In the genomic region with DNA sequence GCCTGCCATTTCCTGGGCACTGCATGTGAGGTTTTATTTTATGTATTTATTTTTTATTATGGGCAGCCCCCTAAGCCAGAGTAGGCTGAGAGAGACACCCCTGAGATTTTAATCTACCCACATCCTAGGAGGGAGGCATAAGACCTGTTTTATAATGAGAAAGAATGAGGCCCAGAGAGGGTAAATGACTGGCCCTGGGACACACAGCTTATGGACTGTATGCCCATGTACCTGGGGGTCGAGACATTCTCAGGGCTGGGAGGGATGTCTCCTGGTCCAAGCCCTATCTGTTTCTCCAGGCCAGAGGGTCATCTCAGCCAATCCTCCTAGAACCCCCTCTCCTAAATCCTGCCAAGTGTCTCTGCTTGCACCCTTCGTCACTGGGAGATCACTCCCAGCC, we compare ENCODE assay signal across 22 cellular contexts. TPM values are rescaled to one million over a fixed set of nuclear protein-coding genes. Genes with fewer than 3 reads are reported as not detected.
DNase-seq lines count a peak whose midpoint lies in the region; ATAC-seq, FAIRE-seq and TF ChIP-seq lines count a peak whose summit lies in the region.
"Had no signal": no experiment of that assay in that cellular context is flagged by ENCODE, and none has a peak within 500 bp of the region (broad histone marks: within the 10 kb centered on the region; RNA-seq: fewer than 3 reads in every experiment).

No MANE protein-coding gene starts in this region.

- peak overlapping the region; percentile 53 for H4K91ac ChIP-seq in trophoblast cell (ENCODE audit: low read depth, low read length)

- H4K12ac ChIP-seq in trophoblast cell (ENCODE audit: low read depth, low read length): no peak overlapping the region

- no peak overlapping the region for H2BK12ac ChIP-seq in trophoblast cell (ENCODE audit: low read length)

- peaks cover 0 to 5% of the 10 kb centered on the region in 2 experiments; a peak in 2 of 5 replicates for H3K36me3 ChIP-seq in HepG2 (replicated peaks in 1 of 2; ENCODE audit: control insufficient read depth in 1 of 2, insufficient read depth in 2 of 2, low read length in 2 of 2)
- H3K36me3 ChIP-seq in right lobe of liver: no peaks in the 10 kb centered on the region
- H3K36me3 ChIP-seq in esophagus (ENCODE audit: control insufficient read depth in 2 of 2, insufficient read depth in 2 of 2, low read length in 1 of 2): no peaks in the 10 kb centered on the region
- peaks cover 5 to 7% of the 10 kb centered on the region in 2 experiments for H3K36me3 ChIP-seq in trophoblast cell (ENCODE audit: control insufficient read depth in 1 of 2, insufficient read depth in 2 of 2, low read length in 2 of 2)

- H2BK5ac ChIP-seq in trophoblast cell (ENCODE audit: low read depth, low read length, poor library complexity): no peak overlapping the region

- CTCF ChIA-PET in HepG2 (lab: Yijun Ruan, JAX; ENCODE audit: low intra/inter-chr PET ratio, low total read pairs): no interaction called here

- H2BK120ac ChIP-seq in trophoblast cell (ENCODE audit: insufficient read depth, low read length, poor library complexity): no peak overlapping the region

- no peak for TF ChIP-seq CTCF in HepG2 (CRISPR knock-in tag; IDR thresholded peaks at IDR 0.05)
- TF ChIP-seq CTCF in right lobe of liver (IDR thresholded peaks at IDR 0.05): no peak

- no peak overlapping the region for H2AK5ac ChIP-seq in trophoblast cell (ENCODE audit: low read length)

- H3K4me3 ChIP-seq in HepG2 (replicated peaks in 1 of 3; ENCODE audit: insufficient read depth in 1 of 3, low read depth in 2 of 3, low read length in 3 of 3): no peak overlapping the region
- H3K4me3 ChIP-seq in right lobe of liver: no peak overlapping the region
- no peak overlapping the region for H3K4me3 ChIP-seq in esophagus (ENCODE audit: low read depth in 1 of 2, low read length in 2 of 2)
- H3K4me3 ChIP-seq in trophoblast cell (ENCODE audit: low read depth, low read length): no peak overlapping the region

- in situ Hi-C loops in HepG2 (cut with HindIII; ENCODE audit: extremely low pct_ligation_motif_present, low pct_unique_long_range_greater_than_20kb): no loop called here

- H3K27ac ChIP-seq in HepG2 (ENCODE audit: extremely low read length, insufficient read depth, low read length): no peak overlapping the region
- peak overlapping the region in 1 of 3 donors; percentile 77 for H3K27ac ChIP-seq in right lobe of liver
- H3K27ac ChIP-seq in esophagus (ENCODE audit: low read depth in 2 of 2, low read length in 1 of 2): peak overlapping the region; percentile 58 to 64
- H3K27ac ChIP-seq in trophoblast cell (ENCODE audit: low read depth, low read length): peak overlapping the region; percentile 73
- H3K27ac ChIP-seq: RWPE1 had no signal

- no peak overlapping the region for H2AFZ ChIP-seq in HepG2 (ENCODE audit: low read length)
- H2AFZ ChIP-seq in trophoblast cell (ENCODE audit: insufficient read depth, low read length, poor library complexity): no peak overlapping the region

- H3K4me2 ChIP-seq in HepG2 (ENCODE audit: low read depth, low read length): no peak overlapping the region
- no peak overlapping the region for H3K4me2 ChIP-seq in trophoblast cell (ENCODE audit: low read length)

- ATAC-seq in HepG2: no peak
- ATAC-seq in right lobe of liver: no peak
- ATAC-seq in GM21515 (IDR thresholded peaks at IDR 0.05; ENCODE audit: unreplicated experiment): no peak
- ATAC-seq in GM18520 (IDR thresholded peaks at IDR 0.05; ENCODE audit: unreplicated experiment): no peak
- ATAC-seq: activated T-cell treated with anti-CD3 and anti-CD28 coated beads, Interleukin-2, amount 50 U/mL, for 4 hours; stimulated activated memory B cell treated with anti-CD40 and anti-IgM and Interleukin-4, amounts not matched to agents 10 μg/mL and 1 μg/mL and 100 μg/mL, for 72 hours had no signal

- no peak overlapping the region for H4K8ac ChIP-seq in trophoblast cell (ENCODE audit: low read depth, low read length)

- H3K23ac ChIP-seq in trophoblast cell (ENCODE audit: low read length): no peak overlapping the region

- no TSS peak for BruUV-seq in HepG2 (replicated peaks; lab: Mats Ljungman, UMichigan)

- peaks cover 40% of the 10 kb centered on the region for H4K20me1 ChIP-seq in HepG2 (ENCODE audit: insufficient read depth, low read length)

- DNase-seq in HepG2 (ENCODE audit: low spot score) (no peak), right lobe of liver (no peak), trophoblast cell (no peak), NCI-H146 treated with DMSO at 0.1 percent for 48 hours (lab: John Stamatoyannopoulos, UW; ENCODE audit: unreplicated experiment) (no peak), occipital lobe (lab: John Stamatoyannopoulos, UW) (no peak)
- DNase-seq: activated CD4-positive, alpha-beta T cell treated with anti-CD3 and anti-CD28 coated beads, Interleukin-2, amount 10 ng/mL, durations not matched to agents 7 days and 5 days; activated T-cell treated with anti-CD3 and anti-CD28 coated beads, Interleukin-2, amount 50 U/mL, for 4 hours; dermis blood vessel endothelial cell; MM.1S; NCI-H2107; NCI-H774; retina; stimulated activated CD4-positive, alpha-beta T cell treated with anti-CD3 and anti-CD28 coated beads, Interleukin-4, amount 100 ng/mL, for 4 hours; T-helper 1 cell had no signal

- peaks cover 56% of the 10 kb centered on the region for H3K79me1 ChIP-seq in trophoblast cell (ENCODE audit: low read length)

- H3K27me3 ChIP-seq in HepG2 (ENCODE audit: control insufficient read depth in 1 of 2, insufficient read depth in 2 of 2, low read length in 2 of 2) (no peaks in the 10 kb centered on the region; a peak in 1 of 5 replicates), right lobe of liver (no peaks in the 10 kb centered on the region), esophagus (ENCODE audit: control insufficient read depth in 1 of 2, insufficient read depth in 2 of 2, low read length in 2 of 2) (no peaks in the 10 kb centered on the region), trophoblast cell (ENCODE audit: insufficient read depth, low read length) (no peaks in the 10 kb centered on the region)

- TF ChIP-seq POLR2A in HepG2 (IDR thresholded peaks at IDR 0.05; ENCODE audit: insufficient read depth in 1 of 2, low read depth in 2 of 2, low read length in 2 of 2) (no peak), right lobe of liver (IDR thresholded peaks at IDR 0.05) (no peak)

- WGBS in HepG2 (ENCODE audit: low lambda C conversion rate): 100% methylated on average over 2 of the region's 2 CpGs
- WGBS in right lobe of liver (ENCODE audit: insufficient coverage, low coverage, low lambda C conversion rate, missing lambda C conversion rate): 93% methylated on average over 2 of the region's 2 CpGs
- 81 to 94% methylated on average over 2 of the region's 2 CpGs for WGBS in esophagus, 2 donors
- WGBS in trophoblast cell (ENCODE audit: extremely low coverage, insufficient coverage, insufficient read length): no CpG with 5 or more reads among the region's 2 CpGs

- POLR2A ChIA-PET in HepG2 (lab: Yijun Ruan, JAX): no interaction called here

- no peak overlapping the region for H3K9ac ChIP-seq in HepG2 (ENCODE audit: insufficient read depth, low read depth, low read length)
- no peak overlapping the region for H3K9ac ChIP-seq in trophoblast cell (ENCODE audit: low read length)

- H3K14ac ChIP-seq in trophoblast cell (ENCODE audit: low read length): no peak overlapping the region

- H3K79me2 ChIP-seq in HepG2 (ENCODE audit: insufficient read depth, low read length) (peaks cover 83% of the 10 kb centered on the region), trophoblast cell (ENCODE audit: control insufficient read depth, insufficient read depth, low read length, poor library complexity) (peaks cover 69% of the 10 kb centered on the region)

- no peak overlapping the region for H3K18ac ChIP-seq in trophoblast cell (ENCODE audit: low read length)

- peak overlapping the region; percentile 80 for H3K4ac ChIP-seq in trophoblast cell (ENCODE audit: low read depth, low read length)

- H3K9me3 ChIP-seq in HepG2 (ENCODE audit: low read length): no peaks in the 10 kb centered on the region
- no peaks in the 10 kb centered on the region for H3K9me3 ChIP-seq in right lobe of liver
- no peaks in the 10 kb centered on the region for H3K9me3 ChIP-seq in esophagus (ENCODE audit: control insufficient read depth in 2 of 2, insufficient read depth in 1 of 2, low read depth in 1 of 2, low read length in 1 of 2)
- no peaks in the 10 kb centered on the region for H3K9me3 ChIP-seq in trophoblast cell (ENCODE audit: insufficient read depth, low read depth, low read length)

- no peak for FAIRE-seq in HepG2 (lab: Jason Lieb, UNC)
- FAIRE-seq: D721Med had no signal

- no peak for TF ChIP-seq RAD21 in HepG2 (CRISPR knock-in tag; IDR thresholded peaks at IDR 0.05)

- intact Hi-C loops in HepG2 (cut with micrococcal nuclease; ENCODE audit: unreplicated experiment): no loop called here
- intact Hi-C loops in right lobe of liver (cut with DNase I): no loop called here

- TF ChIP-seq EP300 in HepG2 (IDR thresholded peaks at IDR 0.05; ENCODE audit: low read depth in 2 of 2, low read length in 2 of 2) (no peak), HepG2 (CRISPR knock-in tag; IDR thresholded peaks at IDR 0.05; ENCODE audit: borderline replicate concordance) (no peak)

- H3K4me1 ChIP-seq in HepG2 (ENCODE audit: insufficient read depth, low read length) (peaks cover 90% of the 10 kb centered on the region), right lobe of liver (peaks cover 0 to 4% (median under 1%) of the 10 kb centered on the region in 4 donors), esophagus (ENCODE audit: control insufficient read depth in 2 of 2, insufficient read depth in 2 of 2, low read length in 1 of 2) (peaks cover 17 to 19% of the 10 kb centered on the region in 2 donors), trophoblast cell (ENCODE audit: control insufficient read depth in 1 of 2, insufficient read depth in 2 of 2, low read length in 2 of 2) (peaks cover 67 to 76% of the 10 kb centered on the region in 2 experiments)

RNA-seq across cellular contexts. Expression of a gene that starts 6.1 kb away (rescaled TPM):
- 15.9 and 25.3 TPM in 2 replicates for total RNA-seq in HepG2 (2016; rRNA removed; fragmentation: Illumina TruSeq; extraction: Trizol)
- total RNA-seq in HepG2 (2016; cell fraction: cytosol; rRNA removed; fragmentation: Illumina TruSeq; extraction: Trizol; ENCODE audit: low read depth): 6.6 and 10.2 TPM in 2 replicates
- 17.4 and 18.7 TPM in 2 replicates for total RNA-seq in HepG2 (2016; cell fraction: insoluble cytoplasmic fraction; rRNA removed; fragmentation: Illumina TruSeq; extraction: Trizol)
- 20.1 and 23.5 TPM in 2 replicates for total RNA-seq in HepG2 (2016; cell fraction: membrane; rRNA removed; fragmentation: Illumina TruSeq; extraction: Trizol)
- 31.2 and 42.9 TPM in 2 replicates for total RNA-seq in HepG2 (2016; cell fraction: nucleus; rRNA removed; fragmentation: Illumina TruSeq; extraction: Trizol)
- 42.0 and 51.9 TPM in 2 replicates for polyA plus RNA-seq in HepG2 (2011; rRNA removed)
- polyA plus RNA-seq in HepG2 (2011; cell fraction: cytosol; rRNA removed): 32.8 and 38.1 TPM in 2 replicates
- polyA plus RNA-seq in HepG2 (2011; cell fraction: nucleus; rRNA removed): 227 and 266 TPM in 2 replicates
- 48.7 and 95.9 TPM in 2 replicates for polyA plus RNA-seq in HepG2 (2012)
- 4.4 and 4.6 TPM in 2 replicates for polyA plus RNA-seq in HepG2 (2016; cell fraction: cytosol; fragmentation: Illumina TruSeq; extraction: Trizol; ENCODE audit: low read depth)
- 20.5 and 26.7 TPM in 2 replicates for polyA plus RNA-seq in HepG2 (2016; cell fraction: insoluble cytoplasmic fraction; fragmentation: Illumina TruSeq; extraction: Trizol; ENCODE audit: low read depth)
- 14.3 and 14.5 TPM in 2 replicates for polyA plus RNA-seq in HepG2 (2016; cell fraction: membrane; fragmentation: Illumina TruSeq; extraction: Trizol; ENCODE audit: low read depth)
- polyA plus RNA-seq in HepG2 (2016; cell fraction: nucleus; fragmentation: Illumina TruSeq; extraction: Trizol; ENCODE audit: insufficient read depth, low read depth): 87.9 and 89.2 TPM in 2 replicates
- 25.6 and 59.9 TPM in 2 replicates for polyA minus RNA-seq in HepG2 (2011; rRNA and poly(A)+ RNA removed; ENCODE audit: low replicate concordance)
- 30.9 and 54.1 TPM in 2 replicates for polyA minus RNA-seq in HepG2 (2011; cell fraction: cytosol; rRNA and poly(A)+ RNA removed)
- 61.7 and 71.7 TPM in 2 replicates for polyA minus RNA-seq in HepG2 (2011; cell fraction: nucleus; rRNA and poly(A)+ RNA removed)
- total RNA-seq in right lobe of liver: 10 to 100 TPM; 27.0 to 48.8 (median 29.6) TPM
- 10 to 100 TPM; 15.8 to 18.7 TPM for polyA plus RNA-seq in esophagus
- polyA plus RNA-seq in trophoblast cell (2013): 282 and 293 TPM in 2 replicates
- 14.3 TPM for total RNA-seq in occipital lobe

RNA-seq across cellular contexts. Expression of a gene that starts 57.4 kb away (rescaled TPM):
- total RNA-seq in HepG2 (2016; rRNA removed; fragmentation: Illumina TruSeq; extraction: Trizol): not detected in 2 replicates
- not detected in 2 replicates for total RNA-seq in HepG2 (2016; cell fraction: cytosol; rRNA removed; fragmentation: Illumina TruSeq; extraction: Trizol; ENCODE audit: low read depth)
- not detected in 2 replicates for total RNA-seq in HepG2 (2016; cell fraction: insoluble cytoplasmic fraction; rRNA removed; fragmentation: Illumina TruSeq; extraction: Trizol)
- not detected in 2 replicates for total RNA-seq in HepG2 (2016; cell fraction: membrane; rRNA removed; fragmentation: Illumina TruSeq; extraction: Trizol)
- total RNA-seq in HepG2 (2016; cell fraction: nucleus; rRNA removed; fragmentation: Illumina TruSeq; extraction: Trizol): not detected in 2 replicates
- polyA plus RNA-seq in HepG2 (2011; rRNA removed): 0.08 TPM in 1 of 2 replicates, not detected in the other
- 0.09 and 0.12 TPM in 2 replicates for polyA plus RNA-seq in HepG2 (2011; cell fraction: cytosol; rRNA removed)
- polyA plus RNA-seq in HepG2 (2011; cell fraction: nucleus; rRNA removed): not detected in 2 replicates
- polyA plus RNA-seq in HepG2 (2012): not detected in 2 replicates
- not detected in 2 replicates for polyA plus RNA-seq in HepG2 (2016; cell fraction: cytosol; fragmentation: Illumina TruSeq; extraction: Trizol; ENCODE audit: low read depth)
- not detected in 2 replicates for polyA plus RNA-seq in HepG2 (2016; cell fraction: insoluble cytoplasmic fraction; fragmentation: Illumina TruSeq; extraction: Trizol; ENCODE audit: low read depth)
- not detected in 2 replicates for polyA plus RNA-seq in HepG2 (2016; cell fraction: membrane; fragmentation: Illumina TruSeq; extraction: Trizol; ENCODE audit: low read depth)
- not detected in 2 replicates for polyA plus RNA-seq in HepG2 (2016; cell fraction: nucleus; fragmentation: Illumina TruSeq; extraction: Trizol; ENCODE audit: insufficient read depth, low read depth)
- polyA minus RNA-seq in HepG2 (2011; rRNA and poly(A)+ RNA removed; ENCODE audit: low replicate concordance): not detected in 2 replicates
- not detected in 2 replicates for polyA minus RNA-seq in HepG2 (2011; cell fraction: cytosol; rRNA and poly(A)+ RNA removed)
- not detected in 2 replicates for polyA minus RNA-seq in HepG2 (2011; cell fraction: nucleus; rRNA and poly(A)+ RNA removed)
- total RNA-seq in right lobe of liver: not detected
- not detected for polyA plus RNA-seq in esophagus
- polyA plus RNA-seq in trophoblast cell (2013): not detected in 2 replicates
- not detected for total RNA-seq in occipital lobe
- total RNA-seq: activated CD4-positive, alpha-beta T cell treated with anti-CD3 and anti-CD28 coated beads, Interleukin-2, amount 10 ng/mL, durations not matched to agents 7 days and 5 days; activated T-cell treated with anti-CD3 and anti-CD28 coated beads, Interleukin-2, amount 50 U/mL, for 4 hours; dermis blood vessel endothelial cell; H9 had no signal
- polyA plus RNA-seq: adipose tissue had no signal
